8 cellular contexts compared by ENCODE assay signal in genomic region chr6:126033696-126034095, GRCh38. TPM values are rescaled to one million over a fixed set of nuclear protein-coding genes. Genes with fewer than 3 reads are reported as not detected.
DNase-seq lines count a peak whose midpoint lies in the region; ATAC-seq and TF ChIP-seq lines count a peak whose summit lies in the region.

No MANE protein-coding gene starts in this region.

- TF ChIP-seq CTCF in colonic mucosa (IDR thresholded peaks at IDR 0.05) (peak; percentile 50), right lobe of liver (IDR thresholded peaks at IDR 0.05) (peak; percentile 46 to 65 (median 56))

- H3K27ac ChIP-seq in colonic mucosa (no peak overlapping the region), right lobe of liver (no peak overlapping the region)

- H3K9me3 Mint-ChIP-seq in activated CD4-positive, alpha-beta memory T cell treated with anti-CD3 and anti-CD28 coated beads for 36 hours: no peaks in the 10 kb centered on the region
- no peaks in the 10 kb centered on the region for H3K9me3 Mint-ChIP-seq in activated T-cell treated with anti-CD3 and anti-CD28 coated beads, Interleukin-2, amount 50 U/mL, for 4 hours

- H3K4me1 Mint-ChIP-seq in activated CD4-positive, alpha-beta memory T cell treated with anti-CD3 and anti-CD28 coated beads for 36 hours (ENCODE audit: low read depth): no peaks in the 10 kb centered on the region
- H3K4me1 Mint-ChIP-seq in activated T-cell treated with anti-CD3 and anti-CD28 coated beads, Interleukin-2, amount 50 U/mL, for 4 hours (ENCODE audit: low read depth): peaks cover 2% of the 10 kb centered on the region

- POLR2A ChIA-PET in activated CD4-positive, alpha-beta memory T cell treated with anti-CD3 and anti-CD28 coated beads for 36 hours (lab: Charles Lee): interaction anchor here (1.0 kb wide), 1 partner anchor 47 kb away, joined by 3 read pairs; the partner anchor contains the start of gene TRMT11

- H3K36me3 Mint-ChIP-seq in activated CD4-positive, alpha-beta memory T cell treated with anti-CD3 and anti-CD28 coated beads for 36 hours: peaks cover 31% of the 10 kb centered on the region
- H3K36me3 Mint-ChIP-seq in activated T-cell treated with anti-CD3 and anti-CD28 coated beads, Interleukin-2, amount 50 U/mL, for 4 hours (ENCODE audit: insufficient read depth): peaks cover 55% of the 10 kb centered on the region

- ATAC-seq in GM19328 (IDR thresholded peaks at IDR 0.05; ENCODE audit: unreplicated experiment) (peak; percentile 56), HG03342 (IDR thresholded peaks at IDR 0.05; ENCODE audit: unreplicated experiment) (peak; percentile 81), right lobe of liver (peak; percentile 87 to 97 (median 94))
- ATAC-seq in activated T-cell treated with anti-CD3 and anti-CD28 coated beads, Interleukin-2, amount 50 U/mL, for 4 hours: no peak

- no peaks in the 10 kb centered on the region for H3K9me3 ChIP-seq in colonic mucosa
- H3K9me3 ChIP-seq in right lobe of liver: no peaks in the 10 kb centered on the region

- CTCF ChIA-PET in activated CD4-positive, alpha-beta memory T cell treated with anti-CD3 and anti-CD28 coated beads for 36 hours (lab: Charles Lee): no interaction called here

- H3K27me3 ChIP-seq in colonic mucosa (no peaks in the 10 kb centered on the region), right lobe of liver (no peaks in the 10 kb centered on the region)

- TF ChIP-seq POLR2A in right lobe of liver (IDR thresholded peaks at IDR 0.05): no peak

- H3K36me3 ChIP-seq in colonic mucosa (no peaks in the 10 kb centered on the region), right lobe of liver (peaks cover 0 to 7% (median 2%) of the 10 kb centered on the region in 4 donors)

- intact Hi-C loops in colonic mucosa (cut with DNase I): loop anchor here (10.0 kb wide), 3 partner anchors 141 to 311 kb away; partner anchors contain the start of gene CENPW
- intact Hi-C loops in right lobe of liver (cut with DNase I): no loop called here
- intact Hi-C loops in activated CD4-positive, alpha-beta memory T cell treated with anti-CD3 and anti-CD28 coated beads for 36 hours (cut with micrococcal nuclease): no loop called here

- H3K27ac Mint-ChIP-seq in activated CD4-positive, alpha-beta memory T cell treated with anti-CD3 and anti-CD28 coated beads for 36 hours: no peak overlapping the region

- WGBS in right lobe of liver (ENCODE audit: insufficient coverage, low coverage, low lambda C conversion rate, missing lambda C conversion rate): 4% methylated on average over 3 of the region's 3 CpGs

- H3K4me3 ChIP-seq in colonic mucosa: no peak overlapping the region
- H3K4me3 ChIP-seq in right lobe of liver: no peak overlapping the region

- H3K4me3 Mint-ChIP-seq in activated CD4-positive, alpha-beta memory T cell treated with anti-CD3 and anti-CD28 coated beads for 36 hours: no peak overlapping the region
- H3K4me3 Mint-ChIP-seq in activated T-cell treated with anti-CD3 and anti-CD28 coated beads, Interleukin-2, amount 50 U/mL, for 4 hours: no peak overlapping the region

- H3K4me1 ChIP-seq in colonic mucosa (no peaks in the 10 kb centered on the region), right lobe of liver (peaks cover 0 to 4% (median 0%) of the 10 kb centered on the region in 4 donors)

- H3K9ac ChIP-seq in colonic mucosa (ENCODE audit: low read depth in 2 of 2, low read length in 2 of 2): no peak overlapping the region

- no peaks in the 10 kb centered on the region for H3K27me3 Mint-ChIP-seq in activated CD4-positive, alpha-beta memory T cell treated with anti-CD3 and anti-CD28 coated beads for 36 hours
- H3K27me3 Mint-ChIP-seq in activated T-cell treated with anti-CD3 and anti-CD28 coated beads, Interleukin-2, amount 50 U/mL, for 4 hours (ENCODE audit: low read depth): no peaks in the 10 kb centered on the region

- peak; percentile 11 for DNase-seq in DMS 273 treated with DMSO at 0.1 percent for 48 hours (lab: John Stamatoyannopoulos, UW)
- peak; percentile 20 to 50 for DNase-seq in NOMO-1 (lab: John Stamatoyannopoulos, UW; ENCODE audit: unreplicated experiment in 2 of 2)
- peak; percentile 47 for DNase-seq in colonic mucosa
- DNase-seq in right lobe of liver: no peak
- no peak for DNase-seq in activated CD4-positive, alpha-beta memory T cell treated with anti-CD3 and anti-CD28 coated beads for 36 hours
- no peak for DNase-seq in activated T-cell treated with anti-CD3 and anti-CD28 coated beads, Interleukin-2, amount 50 U/mL, for 4 hours

RNA-seq across cellular contexts. Expression of gene TRMT11, which starts 47.4 kb away (rescaled TPM):
- total RNA-seq in colonic mucosa: 10 to 100 TPM; 17.0 to 18.7 TPM
- total RNA-seq in right lobe of liver: 10 to 100 TPM; 12.6 to 36.0 (median 25.3) TPM
- 10 to 100 TPM; 42.8 to 46.9 TPM for total RNA-seq in activated CD4-positive, alpha-beta memory T cell treated with anti-CD3 and anti-CD28 coated beads for 36 hours
- total RNA-seq in activated T-cell treated with anti-CD3 and anti-CD28 coated beads, Interleukin-2, amount 50 U/mL, for 4 hours: 10 to 100 TPM; 26.9 to 30.1 (median 29.2) TPM

Comparison
In these comparisons a context has a peak if more than half of its experiments do, and no peak if none do; other contexts are left out.
1. DNase-seq: peak in DMS 273 treated with DMSO at 0.1 percent for 48 hours (single experiment), NOMO-1 (2 of 2) and colonic mucosa (single experiment); none in right lobe of liver (0 of 3), activated CD4-positive, alpha-beta memory T cell treated with anti-CD3 and anti-CD28 coated beads for 36 hours (single experiment) and activated T-cell treated with anti-CD3 and anti-CD28 coated beads, Interleukin-2, amount 50 U/mL, for 4 hours (single experiment).
2. ATAC-seq: peak in GM19328 (single experiment), HG03342 (single experiment) and right lobe of liver (4 of 4); none in activated T-cell treated with anti-CD3 and anti-CD28 coated beads, Interleukin-2, amount 50 U/mL, for 4 hours (0 of 2).